Comparison of ENCODE assay signal across 25 cellular contexts in the genomic region with DNA sequence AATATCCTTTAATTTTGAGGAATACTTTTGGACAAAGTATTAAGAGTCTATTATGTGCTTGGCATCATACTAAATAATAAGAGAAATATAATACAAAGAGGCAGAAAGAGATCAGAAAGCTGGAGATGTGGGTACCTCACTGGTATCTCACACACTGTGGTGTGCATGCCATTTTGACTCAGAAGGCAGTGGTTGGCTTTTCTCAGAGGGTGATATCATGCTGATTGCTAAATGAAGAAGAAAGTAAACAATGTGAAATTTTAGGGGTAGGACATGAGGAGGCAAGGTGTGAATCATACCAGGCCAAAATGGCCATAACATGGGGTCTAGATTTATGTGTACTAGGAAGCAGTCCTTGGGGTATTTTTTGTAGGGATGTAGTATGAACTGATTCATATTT.
"Had no signal": no experiment of that assay in that cellular context is flagged by ENCODE, and none has a peak within 500 bp of the region (broad histone marks: within the 10 kb centered on the region; RNA-seq: fewer than 3 reads in every experiment).

No MANE protein-coding gene starts in this region.

- H3K9me3 ChIP-seq: adrenal gland, colonic mucosa, esophagus squamous epithelium, gastroesophageal sphincter, thoracic aorta, vagina had no signal

- H3K27ac ChIP-seq: adrenal gland, colonic mucosa, dorsolateral prefrontal cortex, esophagus squamous epithelium, gastroesophageal sphincter, neural progenitor cell, thoracic aorta, vagina, WERI-Rb-1 had no signal

- DNase-seq: activated CD4-positive, alpha-beta T cell treated with anti-CD3 and anti-CD28 coated beads for 1 hour; activated CD4-positive, alpha-beta T cell treated with anti-CD3 and anti-CD28 coated beads, Interleukin-2, amount 50 U/mL, for 1 hour; activated CD8-positive, alpha-beta T cell treated with anti-CD3 and anti-CD28 coated beads, Interleukin-2, amount 10 ng/mL, durations not matched to agents 7 days and 5 days; activated T-cell treated with anti-CD3 and anti-CD28 coated beads, Interleukin-2, amount 50 U/mL, for 1 hour; adrenal gland; colonic mucosa; dorsolateral prefrontal cortex; esophagus squamous epithelium; head of caudate nucleus; hypothalamus; left cardiac atrium; naive thymus-derived CD4-positive, alpha-beta T cell; stimulated activated CD4-positive, alpha-beta T cell treated with anti-CD3 and anti-CD28 coated beads, Interleukin-15, amount 100 ng/mL, for 24 hours; stimulated activated naive B cell treated with anti-CD40 and anti-IgM and Interleukin-4, amounts not matched to agents 10 μg/mL and 1 μg/mL and 100 μg/mL, for 72 hours; WERI-Rb-1 had no signal

- H3K4me3 Mint-ChIP-seq: activated CD8-positive, alpha-beta T cell treated with anti-CD3 and anti-CD28 coated beads, Interleukin-2, amount 10 ng/mL, durations not matched to agents 7 days and 5 days; activated T-helper 17 cell treated with anti-CD3 and anti-CD28 coated beads, Interleukin-2, amount 50 U/mL, for 72 hours; memory B cell; naive thymus-derived CD4-positive, alpha-beta T cell; neural progenitor cell; stimulated activated naive B cell treated with anti-CD40 and anti-IgM and Interleukin-4, amounts not matched to agents 10 μg/mL and 1 μg/mL and 100 μg/mL, for 72 hours; type B pancreatic cell had no signal

- H3K36me3 Mint-ChIP-seq: neural progenitor cell had no signal

- H3K36me3 ChIP-seq: adrenal gland, colonic mucosa, esophagus squamous epithelium, gastroesophageal sphincter, neural progenitor cell, thoracic aorta, vagina, WERI-Rb-1 had no signal

- H3K4me1 ChIP-seq: adrenal gland, colonic mucosa, esophagus squamous epithelium, gastroesophageal sphincter, neural progenitor cell, vagina had no signal

- H3K27me3 ChIP-seq: adrenal gland, colonic mucosa, dorsolateral prefrontal cortex, esophagus squamous epithelium, gastroesophageal sphincter, neural progenitor cell, vagina had no signal

- H3K27me3 Mint-ChIP-seq: memory B cell; stimulated activated naive B cell treated with anti-CD40 and anti-IgM and Interleukin-4, amounts not matched to agents 10 μg/mL and 1 μg/mL and 100 μg/mL, for 72 hours; type B pancreatic cell had no signal

- H3K9me3 Mint-ChIP-seq: activated T-helper 17 cell treated with anti-CD3 and anti-CD28 coated beads, Interleukin-2, amount 50 U/mL, for 72 hours; neural progenitor cell; type B pancreatic cell had no signal

- H3K4me1 Mint-ChIP-seq: activated T-helper 17 cell treated with anti-CD3 and anti-CD28 coated beads, Interleukin-2, amount 50 U/mL, for 72 hours; memory B cell; naive thymus-derived CD4-positive, alpha-beta T cell; neural progenitor cell; stimulated activated naive B cell treated with anti-CD40 and anti-IgM and Interleukin-4, amounts not matched to agents 10 μg/mL and 1 μg/mL and 100 μg/mL, for 72 hours had no signal

- H3K9ac ChIP-seq: neural progenitor cell had no signal

- H3K4me3 ChIP-seq: adrenal gland, colonic mucosa, dorsolateral prefrontal cortex, esophagus squamous epithelium, gastroesophageal sphincter, neural progenitor cell, smooth muscle cell, thoracic aorta, vagina had no signal

- ATAC-seq: activated CD8-positive, alpha-beta T cell treated with anti-CD3 and anti-CD28 coated beads, Interleukin-2, amount 10 ng/mL, durations not matched to agents 7 days and 5 days; activated T-helper 17 cell treated with anti-CD3 and anti-CD28 coated beads, Interleukin-2, amount 50 U/mL, for 72 hours; gastroesophageal sphincter; left cardiac atrium; naive thymus-derived CD4-positive, alpha-beta T cell; sciatic nerve; stimulated activated naive B cell treated with anti-CD40 and anti-IgM and Interleukin-4, amounts not matched to agents 10 μg/mL and 1 μg/mL and 100 μg/mL, for 72 hours had no signal

- H3K27ac Mint-ChIP-seq: activated CD8-positive, alpha-beta T cell treated with anti-CD3 and anti-CD28 coated beads, Interleukin-2, amount 10 ng/mL, durations not matched to agents 7 days and 5 days; activated naive CD4-positive, alpha-beta T cell treated with anti-CD3 and anti-CD28 coated beads, Interleukin-2, amount 50 U/mL, for 72 hours; activated T-helper 17 cell treated with anti-CD3 and anti-CD28 coated beads, Interleukin-2, amount 50 U/mL, for 72 hours; memory B cell; naive thymus-derived CD4-positive, alpha-beta T cell; neural progenitor cell; stimulated activated naive B cell treated with anti-CD40 and anti-IgM and Interleukin-4, amounts not matched to agents 10 μg/mL and 1 μg/mL and 100 μg/mL, for 72 hours; type B pancreatic cell had no signal

- H2AFZ ChIP-seq: neural progenitor cell had no signal

- H3K4me2 ChIP-seq: neural progenitor cell, smooth muscle cell had no signal
